22 cellular contexts compared by ENCODE assay signal in genomic region chr6:137403855-137404254, GRCh38.
DNase-seq lines count a peak whose midpoint lies in the region; ATAC-seq and TF ChIP-seq lines count a peak whose summit lies in the region.
"Had no signal": no experiment of that assay in that cellular context is flagged by ENCODE, and none has a peak within 500 bp of the region (broad histone marks: within the 10 kb centered on the region; RNA-seq: fewer than 3 reads in every experiment).

No MANE protein-coding gene starts in this region.

- peak; percentile 65 for DNase-seq in DMS153 (lab: John Stamatoyannopoulos, UW)
- peak; percentile 74 for DNase-seq in NCI-H748 (lab: John Stamatoyannopoulos, UW; ENCODE audit: unreplicated experiment)
- peak in 1 of 3 donors; percentile 70 for DNase-seq in right lobe of liver
- DNase-seq in Peyer's patch: no peak
- DNase-seq in DMS79 (lab: John Stamatoyannopoulos, UW): no peak
- no peak for DNase-seq in Right ventricle myocardium inferior (ENCODE audit: missing footprints)
- DNase-seq: ACHN; AML-193; Calu3; CD4-positive, CD25-positive, alpha-beta regulatory T cell; GDM1; H7; MG63; NCI-H1417 treated with DMSO at 0.1 percent for 48 hours; NCI-H1930; NCI-H2171 treated with DMSO at 0.1 percent for 48 hours; SHP77 treated with DMSO at 0.1 percent for 48 hours; T-helper 1 cell; T1000 had no signal

- intact Hi-C loops in right lobe of liver (cut with DNase I) (no loop called here), Right ventricle myocardium inferior (cut with DNase I) (no loop called here)

- H3K9me3 ChIP-seq in right lobe of liver (no peaks in the 10 kb centered on the region), Peyer's patch (no peaks in the 10 kb centered on the region)
- H3K9me3 ChIP-seq: MG63 had no signal

- no peak overlapping the region for H3K4me3 ChIP-seq in right lobe of liver
- H3K4me3 ChIP-seq in Peyer's patch: no peak overlapping the region
- H3K4me3 ChIP-seq: GM12878, MG63 had no signal

- peak; percentile 93 to 98 (median 96) for ATAC-seq in right lobe of liver
- no peak for ATAC-seq in Right ventricle myocardium inferior
- ATAC-seq: GM12878, SK-N-SH treated with all-trans-retinoic acid at 6 μM for 48 hours had no signal

- peaks cover 0 to 5% (median 0%) of the 10 kb centered on the region in 4 donors for H3K4me1 ChIP-seq in right lobe of liver
- no peaks in the 10 kb centered on the region for H3K4me1 ChIP-seq in Peyer's patch

- TF ChIP-seq POLR2A in right lobe of liver (IDR thresholded peaks at IDR 0.05) (no peak), Peyer's patch (IDR thresholded peaks at IDR 0.05) (no peak)

- WGBS in right lobe of liver (ENCODE audit: insufficient coverage, low coverage, low lambda C conversion rate, missing lambda C conversion rate): 24% methylated on average over 2 of the region's 2 CpGs

- TF ChIP-seq CTCF in C4-2B (conservative IDR thresholded peaks at IDR 0.05): no peak
- TF ChIP-seq CTCF in right lobe of liver (IDR thresholded peaks at IDR 0.05): no peak
- TF ChIP-seq CTCF in Peyer's patch (IDR thresholded peaks at IDR 0.05): no peak

- H3K27me3 ChIP-seq in right lobe of liver: no peaks in the 10 kb centered on the region
- no peaks in the 10 kb centered on the region for H3K27me3 ChIP-seq in Peyer's patch
- H3K27me3 ChIP-seq: MG63 had no signal

- peak overlapping the region; percentile 44 for H3K27ac ChIP-seq in C4-2B
- H3K27ac ChIP-seq in right lobe of liver: peak overlapping the region in 2 of 3 donors; percentile 16 to 65
- H3K27ac ChIP-seq in Peyer's patch: no peak overlapping the region

- H3K36me3 ChIP-seq in right lobe of liver (no peaks in the 10 kb centered on the region), Peyer's patch (no peaks in the 10 kb centered on the region)
- H3K36me3 ChIP-seq: MG63 had no signal

Comparison
In these comparisons a context has a peak if more than half of its experiments do, and no peak if none do; other contexts are left out.
1. H3K27ac ChIP-seq: peak in C4-2B (single experiment) and right lobe of liver (2 of 3); none in Peyer's patch (0 of 4).
2. DNase-seq: peak in DMS153 (single experiment) and NCI-H748 (single experiment); none in Peyer's patch (0 of 3), DMS79 (single experiment) and Right ventricle myocardium inferior (single experiment).